In the genomic region with DNA sequence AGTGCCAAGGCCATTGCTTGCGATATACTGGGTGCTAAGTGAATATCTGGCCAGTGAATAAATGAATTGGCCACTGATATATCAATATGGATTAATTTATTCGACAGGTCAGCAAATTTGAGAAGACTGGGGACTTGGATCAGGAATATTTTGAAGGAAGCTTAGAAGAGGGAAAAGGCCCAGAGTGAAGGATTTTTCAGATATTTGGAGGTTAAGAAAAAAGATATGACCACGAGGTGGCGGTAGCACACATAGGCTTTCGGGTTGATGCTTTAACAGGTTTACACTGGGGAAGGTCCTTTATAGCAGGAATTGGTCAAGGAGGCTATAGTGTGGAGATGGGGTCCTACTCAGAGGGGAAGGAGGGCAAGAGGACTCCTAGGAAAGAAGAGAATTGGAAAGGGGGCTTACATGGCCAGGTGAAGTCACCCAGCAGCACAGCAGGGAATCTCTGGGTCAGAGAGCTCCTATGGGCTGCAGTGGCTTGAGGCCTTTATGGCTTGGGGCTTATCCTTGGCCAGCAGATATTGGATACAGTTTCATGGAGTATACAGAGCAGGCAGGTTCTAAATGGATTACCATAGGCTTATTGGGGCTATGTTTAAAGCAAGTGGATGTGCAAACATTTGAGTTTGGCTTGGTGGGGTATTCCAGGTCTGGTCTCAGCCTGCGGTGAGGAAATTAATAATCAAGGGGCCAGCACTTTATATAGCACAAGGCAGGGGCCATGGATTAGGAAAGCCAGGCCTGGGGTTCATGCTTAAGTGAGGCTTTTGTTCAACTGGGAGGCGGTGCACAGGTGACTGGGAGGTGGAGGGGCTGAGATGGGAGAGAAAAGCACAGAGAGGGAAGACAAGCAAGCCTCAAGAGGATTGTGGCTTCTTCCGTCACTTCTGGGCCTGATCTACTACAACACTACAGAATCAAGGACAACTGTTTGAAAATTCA, we compare ENCODE assay signal across 8 cellular contexts. TPM values are rescaled to one million over a fixed set of nuclear protein-coding genes. Genes with fewer than 3 reads are reported as not detected.
DNase-seq lines count a peak whose midpoint lies in the region; ATAC-seq, FAIRE-seq and TF ChIP-seq lines count a peak whose summit lies in the region.

No MANE protein-coding gene starts in this region.

- no peaks in the 10 kb centered on the region for H3K36me3 Mint-ChIP-seq in activated naive CD4-positive, alpha-beta T cell treated with anti-CD3 and anti-CD28 coated beads, Interleukin-2, amount 50 U/mL, for 24 hours
- no peaks in the 10 kb centered on the region for H3K36me3 Mint-ChIP-seq in activated T-helper 1 cell treated with anti-CD3 and anti-CD28 coated beads, Interleukin-12 subunit alpha, Interleukin-12 subunit beta, Interleukin-2, Interleukin-4 antibody, amounts not matched to agents 30 ng/mL and 10 ng/mL and 1 ng/mL, durations not matched to agents 14 hours and 24 hours and 36 hours (ENCODE audit: low read depth)

- peaks cover 3% of the 10 kb centered on the region in 2 donors for H3K4me1 ChIP-seq in small intestine (ENCODE audit: control insufficient read depth in 2 of 2, insufficient read depth in 1 of 2, low read depth in 1 of 2, low read length in 1 of 2)

- no peak overlapping the region for H3K4me3 Mint-ChIP-seq in activated naive CD4-positive, alpha-beta T cell treated with anti-CD3 and anti-CD28 coated beads, Interleukin-2, amount 50 U/mL, for 24 hours
- no peak overlapping the region for H3K4me3 Mint-ChIP-seq in activated T-helper 1 cell treated with anti-CD3 and anti-CD28 coated beads, Interleukin-12 subunit alpha, Interleukin-12 subunit beta, Interleukin-2, Interleukin-4 antibody, amounts not matched to agents 30 ng/mL and 10 ng/mL and 1 ng/mL, durations not matched to agents 14 hours and 24 hours and 36 hours

- H3K27me3 ChIP-seq in GM06990 (replicated peaks; ENCODE audit: control insufficient read depth, insufficient read depth, low read length), result no peaks in the 10 kb centered on the region
- H3K27me3 ChIP-seq in small intestine (ENCODE audit: control insufficient read depth in 2 of 2, insufficient read depth in 2 of 2, low read length in 2 of 2), result no peaks in the 10 kb centered on the region

- no peaks in the 10 kb centered on the region for H3K9me3 Mint-ChIP-seq in activated naive CD4-positive, alpha-beta T cell treated with anti-CD3 and anti-CD28 coated beads, Interleukin-2, amount 50 U/mL, for 24 hours
- H3K9me3 Mint-ChIP-seq in activated T-helper 1 cell treated with anti-CD3 and anti-CD28 coated beads, Interleukin-12 subunit alpha, Interleukin-12 subunit beta, Interleukin-2, Interleukin-4 antibody, amounts not matched to agents 30 ng/mL and 10 ng/mL and 1 ng/mL, durations not matched to agents 14 hours and 24 hours and 36 hours, result no peaks in the 10 kb centered on the region

- H3K9me3 ChIP-seq in small intestine (ENCODE audit: control insufficient read depth, low read depth), result no peaks in the 10 kb centered on the region

- ATAC-seq in left ventricle myocardium superior (peak; percentile 34), GM19351 (IDR thresholded peaks at IDR 0.05; ENCODE audit: unreplicated experiment) (no peak)

- no peaks in the 10 kb centered on the region for H3K27me3 Mint-ChIP-seq in activated naive CD4-positive, alpha-beta T cell treated with anti-CD3 and anti-CD28 coated beads, Interleukin-2, amount 50 U/mL, for 24 hours
- peaks cover 4% of the 10 kb centered on the region for H3K27me3 Mint-ChIP-seq in activated T-helper 1 cell treated with anti-CD3 and anti-CD28 coated beads, Interleukin-12 subunit alpha, Interleukin-12 subunit beta, Interleukin-2, Interleukin-4 antibody, amounts not matched to agents 30 ng/mL and 10 ng/mL and 1 ng/mL, durations not matched to agents 14 hours and 24 hours and 36 hours (ENCODE audit: insufficient read depth)

- no peak for FAIRE-seq in small intestine (lab: Jason Lieb, UNC)

- H3K27ac Mint-ChIP-seq in activated naive CD4-positive, alpha-beta T cell treated with anti-CD3 and anti-CD28 coated beads, Interleukin-2, amount 50 U/mL, for 24 hours, result peak overlapping the region; percentile 20
- H3K27ac Mint-ChIP-seq in activated T-helper 1 cell treated with anti-CD3 and anti-CD28 coated beads, Interleukin-12 subunit alpha, Interleukin-12 subunit beta, Interleukin-2, Interleukin-4 antibody, amounts not matched to agents 30 ng/mL and 10 ng/mL and 1 ng/mL, durations not matched to agents 14 hours and 24 hours and 36 hours, result no peak overlapping the region

- peaks cover 27% of the 10 kb centered on the region for H3K4me1 Mint-ChIP-seq in activated naive CD4-positive, alpha-beta T cell treated with anti-CD3 and anti-CD28 coated beads, Interleukin-2, amount 50 U/mL, for 24 hours
- H3K4me1 Mint-ChIP-seq in activated T-helper 1 cell treated with anti-CD3 and anti-CD28 coated beads, Interleukin-12 subunit alpha, Interleukin-12 subunit beta, Interleukin-2, Interleukin-4 antibody, amounts not matched to agents 30 ng/mL and 10 ng/mL and 1 ng/mL, durations not matched to agents 14 hours and 24 hours and 36 hours (ENCODE audit: low read depth), result peaks cover 40% of the 10 kb centered on the region

- H3K4me3 ChIP-seq in AG09309 (ENCODE audit: control insufficient read depth, low read depth, low read length) (no peak overlapping the region), GM06990 (replicated peaks; ENCODE audit: low read depth, low read length) (no peak overlapping the region), small intestine (ENCODE audit: low read depth in 1 of 2, low read length in 2 of 2) (no peak overlapping the region)

- intact Hi-C loops in left ventricle myocardium superior (cut with micrococcal nuclease), result no loop called here
- intact Hi-C loops in activated T-helper 1 cell treated with anti-CD3 and anti-CD28 coated beads, Interleukin-12 subunit alpha, Interleukin-12 subunit beta, Interleukin-2, Interleukin-4 antibody, amounts not matched to agents 30 ng/mL and 10 ng/mL and 1 ng/mL, durations not matched to agents 14 hours and 24 hours and 36 hours (cut with micrococcal nuclease), result loop anchor here (1.0 to 5.0 kb wide), 4 partner anchors 32 to 255 kb away; no protein-coding TSS in a partner anchor

- no peak overlapping the region for H3K27ac ChIP-seq in small intestine (ENCODE audit: low read depth in 1 of 2, low read length in 1 of 2)

- WGBS in small intestine, 3 donors, result 47 to 50% (median 48%) methylated on average over 8 of the region's 8 CpGs

- peak; percentile 63 for TF ChIP-seq CTCF in AG09309 (IDR thresholded peaks at IDR 0.05; ENCODE audit: control insufficient read depth, insufficient read depth, low read depth, low read length, missing control alignments)
- peak; percentile 69 for TF ChIP-seq CTCF in GM06990 (IDR thresholded peaks at IDR 0.05; ENCODE audit: insufficient read depth, low read length, poor library complexity, severe bottlenecking)

- DNase-seq in AG09309 (ENCODE audit: low read depth) (no peak), GM06990 (ENCODE audit: extremely low read depth, insufficient read length) (no peak), NCI-H345 treated with DMSO at 0.1 percent for 48 hours (lab: John Stamatoyannopoulos, UW; ENCODE audit: unreplicated experiment) (peak; percentile 33), left ventricle myocardium superior (no peak), small intestine (peak; percentile 57)
- no peak for DNase-seq in activated T-helper 1 cell treated with anti-CD3 and anti-CD28 coated beads, Interleukin-12 subunit alpha, Interleukin-12 subunit beta, Interleukin-2, Interleukin-4 antibody, amounts not matched to agents 30 ng/mL and 10 ng/mL and 1 ng/mL, durations not matched to agents 14 hours and 24 hours and 36 hours (ENCODE audit: low spot score)

- H3K36me3 ChIP-seq in GM06990 (ENCODE audit: control insufficient read depth, insufficient read depth, low read length), result no peaks in the 10 kb centered on the region
- H3K36me3 ChIP-seq in small intestine (ENCODE audit: control insufficient read depth in 2 of 2, insufficient read depth in 2 of 2, low read length in 2 of 2), result peaks cover 0 to 3% of the 10 kb centered on the region in 2 donors

RNA-seq across cellular contexts. Expression of a gene that starts 9.7 kb away (rescaled TPM):
- total RNA-seq in left ventricle myocardium superior, result 0.57 TPM
- polyA plus RNA-seq in small intestine, result 10 to 100 TPM; 21.3 to 69.8 (median 27.3) TPM
- 4.2 and 4.7 TPM in 2 replicates for total RNA-seq in activated T-helper 1 cell treated with anti-CD3 and anti-CD28 coated beads, Interleukin-12 subunit alpha, Interleukin-12 subunit beta, Interleukin-2, Interleukin-4 antibody, amounts not matched to agents 30 ng/mL and 10 ng/mL and 1 ng/mL, durations not matched to agents 14 hours and 24 hours and 36 hours

RNA-seq across cellular contexts. Expression of a gene that starts 36.7 kb away (rescaled TPM):
- total RNA-seq in left ventricle myocardium superior, result 2.9 TPM
- polyA plus RNA-seq in small intestine, result 10 to 100 TPM; 24.7 to 39.2 (median 31.8) TPM
- total RNA-seq in activated T-helper 1 cell treated with anti-CD3 and anti-CD28 coated beads, Interleukin-12 subunit alpha, Interleukin-12 subunit beta, Interleukin-2, Interleukin-4 antibody, amounts not matched to agents 30 ng/mL and 10 ng/mL and 1 ng/mL, durations not matched to agents 14 hours and 24 hours and 36 hours, result 249 and 257 TPM in 2 replicates

Comparison
In these comparisons a context has a peak if more than half of its experiments do, and no peak if none do; other contexts are left out.
1. DNase-seq: peak in NCI-H345 treated with DMSO at 0.1 percent for 48 hours (single experiment) and small intestine (single experiment); none in AG09309 (single experiment), GM06990 (single experiment), left ventricle myocardium superior (single experiment) and activated T-helper 1 cell treated with anti-CD3 and anti-CD28 coated beads, Interleukin-12 subunit alpha, Interleukin-12 subunit beta, Interleukin-2, Interleukin-4 antibody, amounts not matched to agents 30 ng/mL and 10 ng/mL and 1 ng/mL, durations not matched to agents 14 hours and 24 hours and 36 hours (single experiment).
2. RNA of a gene that starts 36.7 kb away (total RNA-seq): 249 to 257 TPM in activated T-helper 1 cell treated with anti-CD3 and anti-CD28 coated beads, Interleukin-12 subunit alpha, Interleukin-12 subunit beta, Interleukin-2, Interleukin-4 antibody, amounts not matched to agents 30 ng/mL and 10 ng/mL and 1 ng/mL, durations not matched to agents 14 hours and 24 hours and 36 hours; 2.9 TPM in left ventricle myocardium superior (single experiment); every median in the first group is over 10 times any median in the second.